1 cellular context compared by ENCODE assay signal in the genomic region with DNA sequence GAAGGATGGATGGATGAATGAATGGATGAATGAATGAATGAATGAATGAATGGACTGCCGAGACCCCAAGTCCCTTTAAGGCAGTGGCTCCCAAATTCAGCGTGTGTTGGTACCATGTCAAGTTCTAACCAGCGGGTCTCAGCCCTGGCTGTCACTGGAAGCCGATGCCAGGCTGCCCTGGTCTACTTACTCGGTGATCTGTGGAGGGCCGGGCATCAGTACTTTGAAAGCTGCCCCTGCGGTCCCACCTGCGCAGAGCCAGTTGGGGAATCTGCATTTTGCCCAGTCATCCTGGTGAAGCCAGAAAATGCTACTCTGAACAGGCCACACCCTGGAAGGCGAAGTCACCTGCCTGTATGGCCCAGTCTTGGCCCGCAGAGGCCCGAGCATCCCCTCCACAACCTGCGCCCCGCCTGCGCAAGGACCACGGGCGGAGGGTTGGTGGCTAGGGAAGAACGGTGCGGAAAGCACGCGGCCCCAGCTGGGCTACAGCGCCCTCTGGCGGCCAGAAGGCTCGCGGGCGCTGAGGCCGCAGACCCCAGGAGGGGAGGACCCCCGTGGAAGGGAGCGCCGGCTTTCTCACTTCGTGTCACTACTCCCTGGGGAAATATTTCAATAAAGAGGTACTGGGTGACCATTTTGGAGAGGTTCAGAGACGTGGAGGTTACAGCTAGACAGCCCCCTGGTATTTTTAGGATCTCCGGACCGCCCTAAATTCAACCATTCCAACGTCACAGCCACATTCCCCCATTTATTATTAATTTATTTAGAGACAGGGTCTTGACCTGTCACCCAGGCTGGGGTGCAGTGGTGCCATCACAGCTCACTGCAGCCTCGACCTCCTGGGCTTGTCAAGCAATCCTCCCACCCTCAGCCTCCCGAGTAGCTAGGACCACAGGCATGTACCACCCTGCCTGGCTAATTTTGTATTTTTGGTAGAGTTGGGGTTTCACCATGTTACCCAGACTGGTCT.
TF ChIP-seq lines count a peak whose summit lies in the region.

No MANE protein-coding gene starts in this region.

TF ChIP-seq in HepG2, 621 proteins besides CTCF, POLR2A, EP300 and RAD21 (continued from another document and continues in another):
- TF ChIP-seq, protein P1, sequence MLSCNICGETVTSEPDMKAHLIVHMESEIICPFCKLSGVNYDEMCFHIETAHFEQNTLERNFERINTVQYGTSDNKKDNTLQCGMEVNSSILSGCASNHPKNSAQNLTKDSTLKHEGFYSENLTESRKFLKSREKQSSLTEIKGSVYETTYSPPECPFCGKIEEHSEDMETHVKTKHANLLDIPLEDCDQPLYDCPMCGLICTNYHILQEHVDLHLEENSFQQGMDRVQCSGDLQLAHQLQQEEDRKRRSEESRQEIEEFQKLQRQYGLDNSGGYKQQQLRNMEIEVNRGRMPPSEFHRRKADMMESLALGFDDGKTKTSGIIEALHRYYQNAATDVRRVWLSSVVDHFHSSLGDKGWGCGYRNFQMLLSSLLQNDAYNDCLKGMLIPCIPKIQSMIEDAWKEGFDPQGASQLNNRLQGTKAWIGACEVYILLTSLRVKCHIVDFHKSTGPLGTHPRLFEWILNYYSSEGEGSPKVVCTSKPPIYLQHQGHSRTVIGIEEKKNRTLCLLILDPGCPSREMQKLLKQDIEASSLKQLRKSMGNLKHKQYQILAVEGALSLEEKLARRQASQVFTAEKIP (CRISPR knock-in tag; IDR thresholded peaks at IDR 0.05; ENCODE audit: borderline replicate concordance), result no peak
- no peak for TF ChIP-seq ZNF564 (CRISPR knock-in tag; IDR thresholded peaks at IDR 0.05)
- TF ChIP-seq, protein P2, sequence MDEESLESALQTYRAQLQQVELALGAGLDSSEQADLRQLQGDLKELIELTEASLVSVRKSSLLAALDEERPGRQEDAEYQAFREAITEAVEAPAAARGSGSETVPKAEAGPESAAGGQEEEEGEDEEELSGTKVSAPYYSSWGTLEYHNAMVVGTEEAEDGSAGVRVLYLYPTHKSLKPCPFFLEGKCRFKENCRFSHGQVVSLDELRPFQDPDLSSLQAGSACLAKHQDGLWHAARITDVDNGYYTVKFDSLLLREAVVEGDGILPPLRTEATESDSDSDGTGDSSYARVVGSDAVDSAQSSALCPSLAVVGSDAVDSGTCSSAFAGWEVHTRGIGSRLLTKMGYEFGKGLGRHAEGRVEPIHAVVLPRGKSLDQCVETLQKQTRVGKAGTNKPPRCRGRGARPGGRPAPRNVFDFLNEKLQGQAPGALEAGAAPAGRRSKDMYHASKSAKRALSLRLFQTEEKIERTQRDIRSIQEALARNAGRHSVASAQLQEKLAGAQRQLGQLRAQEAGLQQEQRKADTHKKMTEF (CRISPR knock-in tag; IDR thresholded peaks at IDR 0.05), result peak; percentile 37; the same call in 1 of the 2 replicates
- TF ChIP-seq AGO1 (IDR thresholded peaks at IDR 0.05; ENCODE audit: low read depth, low read length, poor library complexity, severe bottlenecking), result peak; percentile 69
- no peak for TF ChIP-seq JDP2 (CRISPR knock-in tag; IDR thresholded peaks at IDR 0.05; ENCODE audit: borderline replicate concordance)
- TF ChIP-seq ZNF598 (CRISPR knock-in tag; IDR thresholded peaks at IDR 0.05; ENCODE audit: borderline replicate concordance), result no peak
- TF ChIP-seq SMAD9 (CRISPR knock-in tag; IDR thresholded peaks at IDR 0.05), result no peak
- no peak for TF ChIP-seq ZNF264 (CRISPR knock-in tag; IDR thresholded peaks at IDR 0.05)
- TF ChIP-seq ZMAT5 (CRISPR knock-in tag; IDR thresholded peaks at IDR 0.05; ENCODE audit: borderline replicate concordance, low read depth), result no peak
- TF ChIP-seq ZNF260 (CRISPR knock-in tag; IDR thresholded peaks at IDR 0.05; ENCODE audit: borderline replicate concordance, low read depth), result no peak
- TF ChIP-seq POGK (CRISPR knock-in tag; conservative IDR thresholded peaks at IDR 0.05), result no peak
- TF ChIP-seq PHF8 (CRISPR knock-in tag; IDR thresholded peaks at IDR 0.05), result peak; percentile 22; the same call in 1 of the 2 replicates
- TF ChIP-seq, protein P3, sequence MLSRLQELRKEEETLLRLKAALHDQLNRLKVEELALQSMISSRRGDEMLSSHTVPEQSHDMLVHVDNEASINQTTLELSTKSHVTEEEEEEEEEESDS (CRISPR knock-in tag; IDR thresholded peaks at IDR 0.05; ENCODE audit: borderline replicate concordance), result no peak
- no peak for TF ChIP-seq XBP1 (CRISPR knock-in tag; IDR thresholded peaks at IDR 0.05)
- TF ChIP-seq, protein P4, sequence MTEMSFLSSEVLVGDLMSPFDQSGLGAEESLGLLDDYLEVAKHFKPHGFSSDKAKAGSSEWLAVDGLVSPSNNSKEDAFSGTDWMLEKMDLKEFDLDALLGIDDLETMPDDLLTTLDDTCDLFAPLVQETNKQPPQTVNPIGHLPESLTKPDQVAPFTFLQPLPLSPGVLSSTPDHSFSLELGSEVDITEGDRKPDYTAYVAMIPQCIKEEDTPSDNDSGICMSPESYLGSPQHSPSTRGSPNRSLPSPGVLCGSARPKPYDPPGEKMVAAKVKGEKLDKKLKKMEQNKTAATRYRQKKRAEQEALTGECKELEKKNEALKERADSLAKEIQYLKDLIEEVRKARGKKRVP (CRISPR knock-in tag; IDR thresholded peaks at IDR 0.05), result no peak
- TF ChIP-seq ZNF770 (CRISPR knock-in tag; IDR thresholded peaks at IDR 0.05), result no peak
- TF ChIP-seq ZFP37 (CRISPR knock-in tag; IDR thresholded peaks at IDR 0.05; ENCODE audit: borderline replicate concordance), result no peak
- peak; percentile 46; the same call in 1 of the 2 replicates for TF ChIP-seq SALL2 (CRISPR knock-in tag; IDR thresholded peaks at IDR 0.05)
- TF ChIP-seq ZNF780A (CRISPR knock-in tag; IDR thresholded peaks at IDR 0.05), result no peak
- TF ChIP-seq SIN3B (IDR thresholded peaks at IDR 0.05; ENCODE audit: low read length), result no peak
- TF ChIP-seq ZNF619 (CRISPR knock-in tag; IDR thresholded peaks at IDR 0.05), result 0 out of 2 replicates have a peak, but pooled peaks have one; percentile 55
- TF ChIP-seq PHF21A (CRISPR knock-in tag; IDR thresholded peaks at IDR 0.05), result no peak
- TF ChIP-seq ISL2 (CRISPR knock-in tag; IDR thresholded peaks at IDR 0.05), result 0 out of 2 replicates have a peak, but pooled peaks have one; percentile 54
- TF ChIP-seq BRD4 (CRISPR knock-in tag; IDR thresholded peaks at IDR 0.05), result no peak
- no peak for TF ChIP-seq SATB2 (CRISPR knock-in tag; IDR thresholded peaks at IDR 0.05)
- TF ChIP-seq ARID2 (CRISPR knock-in tag; IDR thresholded peaks at IDR 0.05; ENCODE audit: borderline replicate concordance), result no peak
- peak in 1 of 2 experiments; percentile 49; a peak in 1 of 4 replicates for TF ChIP-seq KLF16 (CRISPR knock-in tag; IDR thresholded peaks at IDR 0.05)
- TF ChIP-seq, protein P5, sequence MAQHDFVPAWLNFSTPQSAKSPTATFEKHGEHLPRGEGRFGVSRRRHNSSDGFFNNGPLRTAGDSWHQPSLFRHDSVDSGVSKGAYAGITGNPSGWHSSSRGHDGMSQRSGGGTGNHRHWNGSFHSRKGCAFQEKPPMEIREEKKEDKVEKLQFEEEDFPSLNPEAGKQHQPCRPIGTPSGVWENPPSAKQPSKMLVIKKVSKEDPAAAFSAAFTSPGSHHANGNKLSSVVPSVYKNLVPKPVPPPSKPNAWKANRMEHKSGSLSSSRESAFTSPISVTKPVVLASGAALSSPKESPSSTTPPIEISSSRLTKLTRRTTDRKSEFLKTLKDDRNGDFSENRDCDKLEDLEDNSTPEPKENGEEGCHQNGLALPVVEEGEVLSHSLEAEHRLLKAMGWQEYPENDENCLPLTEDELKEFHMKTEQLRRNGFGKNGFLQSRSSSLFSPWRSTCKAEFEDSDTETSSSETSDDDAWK (CRISPR knock-in tag; IDR thresholded peaks at IDR 0.05), result no peak
- no peak for TF ChIP-seq ZNF234 (CRISPR knock-in tag; conservative IDR thresholded peaks at IDR 0.05)
- TF ChIP-seq, protein P6, sequence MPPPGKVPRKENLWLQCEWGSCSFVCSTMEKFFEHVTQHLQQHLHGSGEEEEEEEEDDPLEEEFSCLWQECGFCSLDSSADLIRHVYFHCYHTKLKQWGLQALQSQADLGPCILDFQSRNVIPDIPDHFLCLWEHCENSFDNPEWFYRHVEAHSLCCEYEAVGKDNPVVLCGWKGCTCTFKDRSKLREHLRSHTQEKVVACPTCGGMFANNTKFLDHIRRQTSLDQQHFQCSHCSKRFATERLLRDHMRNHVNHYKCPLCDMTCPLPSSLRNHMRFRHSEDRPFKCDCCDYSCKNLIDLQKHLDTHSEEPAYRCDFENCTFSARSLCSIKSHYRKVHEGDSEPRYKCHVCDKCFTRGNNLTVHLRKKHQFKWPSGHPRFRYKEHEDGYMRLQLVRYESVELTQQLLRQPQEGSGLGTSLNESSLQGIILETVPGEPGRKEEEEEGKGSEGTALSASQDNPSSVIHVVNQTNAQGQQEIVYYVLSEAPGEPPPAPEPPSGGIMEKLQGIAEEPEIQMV (CRISPR knock-in tag; IDR thresholded peaks at IDR 0.05; ENCODE audit: low read depth), result no peak
- TF ChIP-seq HHEX (CRISPR knock-in tag; IDR thresholded peaks at IDR 0.05), result no peak
- 0 out of 2 replicates have a peak, but pooled peaks have one; percentile 41 for TF ChIP-seq ZNF232 (CRISPR knock-in tag; IDR thresholded peaks at IDR 0.05; ENCODE audit: borderline replicate concordance)
- TF ChIP-seq ZNF503 (CRISPR knock-in tag; IDR thresholded peaks at IDR 0.05), result no peak
- TF ChIP-seq TOPORS (CRISPR knock-in tag; IDR thresholded peaks at IDR 0.05), result no peak
- TF ChIP-seq TCF7 (IDR thresholded peaks at IDR 0.05; ENCODE audit: low read depth), result no peak
- TF ChIP-seq TMF1 (CRISPR knock-in tag; IDR thresholded peaks at IDR 0.05; ENCODE audit: low read depth), result no peak
- TF ChIP-seq ZNF772 (CRISPR knock-in tag; IDR thresholded peaks at IDR 0.05), result peak; percentile 74; the same call in 1 of the 2 replicates
- 0 out of 2 replicates have a peak, but pooled peaks have one; percentile 37 for TF ChIP-seq FOXO1 (CRISPR knock-in tag; IDR thresholded peaks at IDR 0.05)
- TF ChIP-seq, protein P7, sequence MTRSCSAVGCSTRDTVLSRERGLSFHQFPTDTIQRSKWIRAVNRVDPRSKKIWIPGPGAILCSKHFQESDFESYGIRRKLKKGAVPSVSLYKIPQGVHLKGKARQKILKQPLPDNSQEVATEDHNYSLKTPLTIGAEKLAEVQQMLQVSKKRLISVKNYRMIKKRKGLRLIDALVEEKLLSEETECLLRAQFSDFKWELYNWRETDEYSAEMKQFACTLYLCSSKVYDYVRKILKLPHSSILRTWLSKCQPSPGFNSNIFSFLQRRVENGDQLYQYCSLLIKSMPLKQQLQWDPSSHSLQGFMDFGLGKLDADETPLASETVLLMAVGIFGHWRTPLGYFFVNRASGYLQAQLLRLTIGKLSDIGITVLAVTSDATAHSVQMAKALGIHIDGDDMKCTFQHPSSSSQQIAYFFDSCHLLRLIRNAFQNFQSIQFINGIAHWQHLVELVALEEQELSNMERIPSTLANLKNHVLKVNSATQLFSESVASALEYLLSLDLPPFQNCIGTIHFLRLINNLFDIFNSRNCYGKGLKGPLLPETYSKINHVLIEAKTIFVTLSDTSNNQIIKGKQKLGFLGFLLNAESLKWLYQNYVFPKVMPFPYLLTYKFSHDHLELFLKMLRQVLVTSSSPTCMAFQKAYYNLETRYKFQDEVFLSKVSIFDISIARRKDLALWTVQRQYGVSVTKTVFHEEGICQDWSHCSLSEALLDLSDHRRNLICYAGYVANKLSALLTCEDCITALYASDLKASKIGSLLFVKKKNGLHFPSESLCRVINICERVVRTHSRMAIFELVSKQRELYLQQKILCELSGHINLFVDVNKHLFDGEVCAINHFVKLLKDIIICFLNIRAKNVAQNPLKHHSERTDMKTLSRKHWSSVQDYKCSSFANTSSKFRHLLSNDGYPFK (CRISPR knock-in tag; IDR thresholded peaks at IDR 0.05; ENCODE audit: borderline replicate concordance), result no peak
- no peak for TF ChIP-seq ZKSCAN5 (CRISPR knock-in tag; IDR thresholded peaks at IDR 0.05)
- 0 out of 2 replicates have a peak, but pooled peaks have one; percentile 42 for TF ChIP-seq ZNF235 (CRISPR knock-in tag; IDR thresholded peaks at IDR 0.05; ENCODE audit: borderline replicate concordance)
- TF ChIP-seq JUND (CRISPR knock-in tag; IDR thresholded peaks at IDR 0.05), result no peak
